8 cellular contexts compared by ENCODE assay signal in genomic region chr10:124693801-124694416, GRCh38. TPM values are rescaled to one million over a fixed set of nuclear protein-coding genes. Genes with fewer than 3 reads are reported as not detected.
DNase-seq lines count a peak whose midpoint lies in the region; ATAC-seq, FAIRE-seq and TF ChIP-seq lines count a peak whose summit lies in the region.

No MANE protein-coding gene starts in this region.

- DNase-seq in G401 (ENCODE audit: low spot score) (peak; percentile 80), sciatic nerve (ENCODE audit: low spot score) (no peak), HepG2 (ENCODE audit: low spot score) (no peak)
- DNase-seq in natural killer cell treated with Interleukin-12 subunit alpha and Interleukin-12 subunit beta and Interleukin-15 and Interleukin-18, amount 100 ng/mL, for 72 hours (ENCODE audit: low spot score) = no peak

- no peaks in the 10 kb centered on the region for H4K20me1 ChIP-seq in HepG2 (ENCODE audit: insufficient read depth, low read length)

- H2AFZ ChIP-seq in HepG2 (ENCODE audit: low read length) = no peak overlapping the region

- H3K27ac ChIP-seq in angular gyrus (ENCODE audit: low read depth, low read length) = peak overlapping the region; percentile 86
- no peak overlapping the region for H3K27ac ChIP-seq in HepG2 (ENCODE audit: extremely low read length, insufficient read depth, low read length)

- no peaks in the 10 kb centered on the region for H3K9me3 Mint-ChIP-seq in natural killer cell treated with Interleukin-12 subunit alpha and Interleukin-12 subunit beta and Interleukin-15 and Interleukin-18, amount 100 ng/mL, for 72 hours

- H3K27ac Mint-ChIP-seq in natural killer cell treated with Interleukin-12 subunit alpha and Interleukin-12 subunit beta and Interleukin-15 and Interleukin-18, amount 100 ng/mL, for 72 hours = peak overlapping the region; percentile 93 to 94

- no peaks in the 10 kb centered on the region for H3K27me3 Mint-ChIP-seq in natural killer cell treated with Interleukin-12 subunit alpha and Interleukin-12 subunit beta and Interleukin-15 and Interleukin-18, amount 100 ng/mL, for 72 hours

- 84% methylated on average over 9 of the region's 10 CpGs for WGBS in HepG2 (ENCODE audit: low lambda C conversion rate)

- peak; percentile 41 for ATAC-seq in HG03280 (IDR thresholded peaks at IDR 0.05; ENCODE audit: unreplicated experiment)
- no peak for ATAC-seq in natural killer cell treated with Interleukin-12 subunit alpha and Interleukin-12 subunit beta and Interleukin-15 and Interleukin-18, amount 100 ng/mL, for 72 hours
- no peak for ATAC-seq in sciatic nerve
- no peak for ATAC-seq in HepG2
- no peak for ATAC-seq in GM18867 (IDR thresholded peaks at IDR 0.05; ENCODE audit: unreplicated experiment)
- ATAC-seq in HG03442 (IDR thresholded peaks at IDR 0.05; ENCODE audit: unreplicated experiment) = no peak

- POLR2A ChIA-PET in HepG2 (lab: Yijun Ruan, JAX) = no interaction called here

- no peaks in the 10 kb centered on the region for H3K4me1 ChIP-seq in HepG2 (ENCODE audit: insufficient read depth, low read length)

- no peak overlapping the region for H3K4me2 ChIP-seq in HepG2 (ENCODE audit: low read depth, low read length)

- H3K36me3 ChIP-seq in HepG2 (replicated peaks in 1 of 2; ENCODE audit: control insufficient read depth in 1 of 2, insufficient read depth in 2 of 2, low read length in 2 of 2) = peaks cover 10 to 41% of the 10 kb centered on the region in 2 experiments

- no peaks in the 10 kb centered on the region for H3K27me3 ChIP-seq in HepG2 (ENCODE audit: control insufficient read depth in 1 of 2, insufficient read depth in 2 of 2, low read length in 2 of 2)

- H3K4me3 ChIP-seq in HepG2 (replicated peaks in 1 of 3; ENCODE audit: insufficient read depth in 1 of 3, low read depth in 2 of 3, low read length in 3 of 3) = no peak overlapping the region

- no peak for TF ChIP-seq RAD21 in HepG2 (CRISPR knock-in tag; IDR thresholded peaks at IDR 0.05)

- intact Hi-C loops in sciatic nerve (cut with DNase I) (no loop called here), HepG2 (cut with micrococcal nuclease; ENCODE audit: unreplicated experiment) (no loop called here)

- peak overlapping the region; percentile 23 for H3K4me3 Mint-ChIP-seq in natural killer cell treated with Interleukin-12 subunit alpha and Interleukin-12 subunit beta and Interleukin-15 and Interleukin-18, amount 100 ng/mL, for 72 hours

- no peaks in the 10 kb centered on the region for H3K79me2 ChIP-seq in HepG2 (ENCODE audit: insufficient read depth, low read length)

- in situ Hi-C loops in G401 (cut with HindIII; ENCODE audit: low sequenced_read_pairs) = no loop called here
- in situ Hi-C loops in HepG2 (cut with HindIII; ENCODE audit: extremely low pct_ligation_motif_present, low pct_unique_long_range_greater_than_20kb) = no loop called here

- TF ChIP-seq CTCF in HepG2 (CRISPR knock-in tag; IDR thresholded peaks at IDR 0.05) = no peak

- CTCF ChIA-PET in HepG2 (lab: Yijun Ruan, JAX; ENCODE audit: low intra/inter-chr PET ratio, low total read pairs) = no interaction called here

- TF ChIP-seq POLR2A in HepG2 (IDR thresholded peaks at IDR 0.05; ENCODE audit: insufficient read depth in 1 of 2, low read depth in 2 of 2, low read length in 2 of 2) = no peak

- TF ChIP-seq EP300 in HepG2 (IDR thresholded peaks at IDR 0.05; ENCODE audit: low read depth in 2 of 2, low read length in 2 of 2) (no peak), HepG2 (CRISPR knock-in tag; IDR thresholded peaks at IDR 0.05; ENCODE audit: borderline replicate concordance) (no peak)

- no TSS peak for BruUV-seq in HepG2 (replicated peaks; lab: Mats Ljungman, UMichigan)

- peaks cover 11% of the 10 kb centered on the region for H3K36me3 Mint-ChIP-seq in natural killer cell treated with Interleukin-12 subunit alpha and Interleukin-12 subunit beta and Interleukin-15 and Interleukin-18, amount 100 ng/mL, for 72 hours

- no peak overlapping the region for H3K9ac ChIP-seq in HepG2 (ENCODE audit: insufficient read depth, low read depth, low read length)

- peaks cover 72 to 82% of the 10 kb centered on the region in 2 donors for H3K4me1 Mint-ChIP-seq in natural killer cell treated with Interleukin-12 subunit alpha and Interleukin-12 subunit beta and Interleukin-15 and Interleukin-18, amount 100 ng/mL, for 72 hours (ENCODE audit: low read depth in 2 of 2)

- H3K9me3 ChIP-seq in HepG2 (ENCODE audit: low read length) = no peaks in the 10 kb centered on the region

- no peak for FAIRE-seq in HepG2 (lab: Jason Lieb, UNC)

TF ChIP-seq in HepG2, 621 proteins besides CTCF, POLR2A, EP300 and RAD21:
- TF ChIP-seq ZNF180 (CRISPR knock-in tag; IDR thresholded peaks at IDR 0.05; ENCODE audit: borderline replicate concordance, low read depth) (no peak), PHF8 (CRISPR knock-in tag; IDR thresholded peaks at IDR 0.05) (no peak), MYC (CRISPR knock-in tag; IDR thresholded peaks at IDR 0.05; ENCODE audit: borderline replicate concordance) (no peak), RBFOX2 (IDR thresholded peaks at IDR 0.05; ENCODE audit: low read depth, low read length) (no peak), CEBPB (IDR thresholded peaks at IDR 0.05; ENCODE audit: borderline replicate concordance, low read depth, low read length) (no peak), PHF21A (CRISPR knock-in tag; IDR thresholded peaks at IDR 0.05) (no peak), ZNF30 (CRISPR knock-in tag; IDR thresholded peaks at IDR 0.05) (no peak), NFE2 (CRISPR knock-in tag; IDR thresholded peaks at IDR 0.05) (no peak), SP5 (CRISPR knock-in tag; IDR thresholded peaks at IDR 0.05; ENCODE audit: borderline replicate concordance, low read depth) (no peak), ARNTL (CRISPR knock-in tag; IDR thresholded peaks at IDR 0.05) (no peak), SNAI1 (CRISPR knock-in tag; IDR thresholded peaks at IDR 0.05; ENCODE audit: borderline replicate concordance) (no peak), ISX (CRISPR knock-in tag; conservative IDR thresholded peaks at IDR 0.05) (no peak), NFATC3 (CRISPR knock-in tag; IDR thresholded peaks at IDR 0.05) (no peak), DRAP1 (CRISPR knock-in tag; IDR thresholded peaks at IDR 0.05) (no peak), ZNF749 (CRISPR knock-in tag; IDR thresholded peaks at IDR 0.05; ENCODE audit: borderline replicate concordance) (no peak)

RNA-seq across cellular contexts. Expression of gene FAM53B, which starts 50.3 kb away (rescaled TPM):
- 17.0 and 21.4 TPM in 2 replicates for total RNA-seq in G401 (2014; rRNA removed; shearing (Covaris generic))
- total RNA-seq in natural killer cell treated with Interleukin-12 subunit alpha and Interleukin-12 subunit beta and Interleukin-15 and Interleukin-18, amount 100 ng/mL, for 72 hours = 10 to 100 TPM; 16.6 to 21.8 TPM
- total RNA-seq in sciatic nerve (48.0 TPM), HepG2 (2016; rRNA removed; fragmentation: Illumina TruSeq; extraction: Trizol) (17.6 and 19.3 TPM in 2 replicates)
- total RNA-seq in HepG2 (2016; cell fraction: cytosol; rRNA removed; fragmentation: Illumina TruSeq; extraction: Trizol; ENCODE audit: low read depth) = 37.4 and 40.4 TPM in 2 replicates
- total RNA-seq in HepG2 (2016; cell fraction: insoluble cytoplasmic fraction; rRNA removed; fragmentation: Illumina TruSeq; extraction: Trizol) = 15.2 and 19.1 TPM in 2 replicates
- 19.0 and 21.2 TPM in 2 replicates for total RNA-seq in HepG2 (2016; cell fraction: membrane; rRNA removed; fragmentation: Illumina TruSeq; extraction: Trizol)
- total RNA-seq in HepG2 (2016; cell fraction: nucleus; rRNA removed; fragmentation: Illumina TruSeq; extraction: Trizol) = 13.6 and 18.0 TPM in 2 replicates
- polyA plus RNA-seq in HepG2 (2011; rRNA removed) = 5.8 and 6.4 TPM in 2 replicates
- 4.7 and 7.2 TPM in 2 replicates for polyA plus RNA-seq in HepG2 (2011; cell fraction: cytosol; rRNA removed)
- 7.7 and 11.9 TPM in 2 replicates for polyA plus RNA-seq in HepG2 (2011; cell fraction: nucleus; rRNA removed)
- 3.5 and 5.6 TPM in 2 replicates for polyA plus RNA-seq in HepG2 (2012)
- 0.71 and 0.72 TPM in 2 replicates for polyA plus RNA-seq in HepG2 (2016; cell fraction: cytosol; fragmentation: Illumina TruSeq; extraction: Trizol; ENCODE audit: low read depth)
- polyA plus RNA-seq in HepG2 (2016; cell fraction: insoluble cytoplasmic fraction; fragmentation: Illumina TruSeq; extraction: Trizol; ENCODE audit: low read depth) = 10.3 and 11.4 TPM in 2 replicates
- polyA plus RNA-seq in HepG2 (2016; cell fraction: membrane; fragmentation: Illumina TruSeq; extraction: Trizol; ENCODE audit: low read depth) = 3.6 and 4.1 TPM in 2 replicates
- polyA plus RNA-seq in HepG2 (2016; cell fraction: nucleus; fragmentation: Illumina TruSeq; extraction: Trizol; ENCODE audit: insufficient read depth, low read depth) = 13.5 and 14.8 TPM in 2 replicates
- polyA minus RNA-seq in HepG2 (2011; rRNA and poly(A)+ RNA removed; ENCODE audit: low replicate concordance) = 28.7 and 33.7 TPM in 2 replicates
- polyA minus RNA-seq in HepG2 (2011; cell fraction: cytosol; rRNA and poly(A)+ RNA removed) = 7.5 and 12.7 TPM in 2 replicates
- polyA minus RNA-seq in HepG2 (2011; cell fraction: nucleus; rRNA and poly(A)+ RNA removed) = 9.5 and 10.1 TPM in 2 replicates
